Comparison of ENCODE assay signal across 23 cellular contexts in genomic region chr20:24831232-24831631, GRCh38.
A peak's percentile ranks its signal among the peaks of the same experiment; 100 is the strongest.
DNase-seq lines count a peak whose midpoint lies in the region; ATAC-seq, FAIRE-seq and TF ChIP-seq lines count a peak whose summit lies in the region.
"Had no signal": no experiment of that assay in that cellular context is flagged by ENCODE, and none has a peak within 500 bp of the region (broad histone marks: within the 10 kb centered on the region; RNA-seq: fewer than 3 reads in every experiment).

No MANE protein-coding gene starts in this region.

- H3K27me3 ChIP-seq in endodermal cell (ENCODE audit: control insufficient read depth, insufficient read depth, low read length, poor library complexity, severe bottlenecking) (no peaks in the 10 kb centered on the region), osteoblast (ENCODE audit: insufficient read depth, low read length) (no peaks in the 10 kb centered on the region), Caco-2 (replicated peaks; ENCODE audit: control insufficient read depth, insufficient read depth, low read length) (no peaks in the 10 kb centered on the region; the same call in 1 of the 2 replicates)

- peak; percentile 1 for DNase-seq in activated CD8-positive, alpha-beta memory T cell treated with anti-CD3 and anti-CD28 coated beads for 24 hours
- DNase-seq in activated CD8-positive, alpha-beta memory T cell treated with anti-CD3 and anti-CD28 coated beads, Interleukin-2, amount 10 ng/mL, durations not matched to agents 7 days and 5 days = no peak
- peak; percentile 39 for DNase-seq in endodermal cell
- DNase-seq in osteoblast (ENCODE audit: insufficient read length, low spot score, missing footprints) = peak; percentile 10
- DNase-seq in GM12892 (ENCODE audit: insufficient read length) = no peak
- no peak for DNase-seq in effector memory CD8-positive, alpha-beta T cell
- no peak for DNase-seq in Caco-2
- DNase-seq: C1 segment of cervical spinal cord; CD4-positive, alpha-beta memory T cell; COR-L47; DMS153; DND-41; GDM1; GOT3; HCEC 1CT had no signal

- CTCF ChIA-PET in activated CD8-positive, alpha-beta memory T cell treated with anti-CD3 and anti-CD28 coated beads, Interleukin-2, amount 10 ng/mL, durations not matched to agents 7 days and 5 days (lab: Charles Lee) = no interaction called here
- CTCF ChIA-PET in Caco-2 (lab: Charles Lee) = no interaction called here

- FAIRE-seq in GM12892 (lab: Jason Lieb, UNC) = no peak
- FAIRE-seq: A204.1, GM12878, GM18507, GM19239, H54 had no signal

- no peaks in the 10 kb centered on the region for H3K79me2 ChIP-seq in osteoblast (ENCODE audit: insufficient read depth, low read length)

- no peak overlapping the region for H2AFZ ChIP-seq in osteoblast (ENCODE audit: low read length)

- POLR2A ChIA-PET in Caco-2 (lab: Charles Lee) = no interaction called here

- H3K4me3 Mint-ChIP-seq in activated CD8-positive, alpha-beta memory T cell treated with anti-CD3 and anti-CD28 coated beads, Interleukin-2, amount 10 ng/mL, durations not matched to agents 7 days and 5 days = no peak overlapping the region
- H3K4me3 Mint-ChIP-seq in endodermal cell (no peak overlapping the region), Caco-2 (ENCODE audit: unreplicated experiment) (no peak overlapping the region)
- no peak overlapping the region for H3K4me3 Mint-ChIP-seq in effector memory CD8-positive, alpha-beta T cell
- H3K4me3 Mint-ChIP-seq: B cell; CD4-positive, alpha-beta memory T cell had no signal

- no peaks in the 10 kb centered on the region for H3K36me3 ChIP-seq in endodermal cell (ENCODE audit: control insufficient read depth, insufficient read depth, low read length)
- no peaks in the 10 kb centered on the region for H3K36me3 ChIP-seq in osteoblast (ENCODE audit: insufficient read depth, low read length)
- H3K36me3 ChIP-seq in Caco-2 (ENCODE audit: control insufficient read depth, insufficient read depth, low read length) = no peaks in the 10 kb centered on the region

- no peak overlapping the region for H3K4me3 ChIP-seq in endodermal cell (ENCODE audit: low read length)
- no peak overlapping the region for H3K4me3 ChIP-seq in osteoblast (ENCODE audit: insufficient read depth, low read length)
- no peak overlapping the region for H3K4me3 ChIP-seq in Caco-2 (ENCODE audit: low read depth, low read length)
- H3K4me3 ChIP-seq: GM12878 had no signal

- intact Hi-C loops in Caco-2 (cut with micrococcal nuclease; ENCODE audit: unreplicated experiment) = no loop called here

- H3K9me3 ChIP-seq in endodermal cell (ENCODE audit: control insufficient read depth, low read length) (peaks cover 9% of the 10 kb centered on the region), osteoblast (ENCODE audit: low read depth, low read length) (no peaks in the 10 kb centered on the region), Caco-2 (peaks cover 5% of the 10 kb centered on the region; the same call in 1 of the 2 replicates)

- 86% methylated on average over 1 of the region's 1 CpG; no CpG with 5 or more reads in 1 of the 2 experiments for WGBS in endodermal cell (ENCODE audit: insufficient coverage in 1 of 2, insufficient read length in 1 of 2), 2 experiments

- H3K9ac ChIP-seq in endodermal cell (ENCODE audit: extremely low read depth, low read length, poor library complexity, severe bottlenecking) = no peak overlapping the region

- H3K27ac ChIP-seq in endodermal cell (ENCODE audit: low read depth, low read length) (no peak overlapping the region), osteoblast (ENCODE audit: low read depth, low read length) (no peak overlapping the region)
- H3K27ac ChIP-seq: 22Rv1 had no signal

- no peak overlapping the region for H3K4me2 ChIP-seq in osteoblast (ENCODE audit: insufficient read depth, low read length)

- no peaks in the 10 kb centered on the region for H4K20me1 ChIP-seq in osteoblast (ENCODE audit: insufficient read depth, low read length)

- TF ChIP-seq CTCF in endodermal cell (conservative IDR thresholded peaks at IDR 0.05) = no peak
- TF ChIP-seq CTCF in osteoblast (IDR thresholded peaks at IDR 0.05; ENCODE audit: extremely low read depth, low read depth, low read length) = no peak
- no peak for TF ChIP-seq CTCF in Caco-2 (IDR thresholded peaks at IDR 0.05; ENCODE audit: insufficient read depth in 1 of 2, low read depth in 1 of 2, low read length in 1 of 2, severe bottlenecking in 1 of 2, unreplicated experiment in 1 of 2)

- H3K4me1 ChIP-seq in endodermal cell (ENCODE audit: control insufficient read depth, insufficient read depth, low read length) = peaks cover 7% of the 10 kb centered on the region
- no peaks in the 10 kb centered on the region for H3K4me1 ChIP-seq in osteoblast (ENCODE audit: insufficient read depth, low read length)
- no peaks in the 10 kb centered on the region for H3K4me1 ChIP-seq in Caco-2

- no TSS peak for BruUV-seq in Caco-2 (replicated peaks; lab: Mats Ljungman, UMichigan)

- no peaks in the 10 kb centered on the region for H3K27me3 Mint-ChIP-seq in activated CD8-positive, alpha-beta memory T cell treated with anti-CD3 and anti-CD28 coated beads, Interleukin-2, amount 10 ng/mL, durations not matched to agents 7 days and 5 days
- H3K27me3 Mint-ChIP-seq in endodermal cell (ENCODE audit: insufficient read depth) (peaks cover 6% of the 10 kb centered on the region), Caco-2 (ENCODE audit: insufficient read depth, unreplicated experiment) (peaks cover 4% of the 10 kb centered on the region)
- H3K27me3 Mint-ChIP-seq in effector memory CD8-positive, alpha-beta T cell = peaks cover 0 to 2% of the 10 kb centered on the region in 2 donors

- no peaks in the 10 kb centered on the region for H3K9me3 Mint-ChIP-seq in activated CD8-positive, alpha-beta memory T cell treated with anti-CD3 and anti-CD28 coated beads, Interleukin-2, amount 10 ng/mL, durations not matched to agents 7 days and 5 days (ENCODE audit: low read depth)
- H3K9me3 Mint-ChIP-seq in endodermal cell (no peaks in the 10 kb centered on the region), Caco-2 (ENCODE audit: unreplicated experiment) (no peaks in the 10 kb centered on the region)
- no peaks in the 10 kb centered on the region for H3K9me3 Mint-ChIP-seq in effector memory CD8-positive, alpha-beta T cell

- no peaks in the 10 kb centered on the region for H3K4me1 Mint-ChIP-seq in activated CD8-positive, alpha-beta memory T cell treated with anti-CD3 and anti-CD28 coated beads, Interleukin-2, amount 10 ng/mL, durations not matched to agents 7 days and 5 days
- peaks cover 3% of the 10 kb centered on the region for H3K4me1 Mint-ChIP-seq in endodermal cell
- no peaks in the 10 kb centered on the region for H3K4me1 Mint-ChIP-seq in effector memory CD8-positive, alpha-beta T cell (ENCODE audit: low read depth in 2 of 2)
- no peaks in the 10 kb centered on the region for H3K4me1 Mint-ChIP-seq in Caco-2 (ENCODE audit: low read depth, unreplicated experiment)
- H3K4me1 Mint-ChIP-seq: B cell; CD4-positive, alpha-beta memory T cell had no signal

- ATAC-seq in activated CD8-positive, alpha-beta memory T cell treated with anti-CD3 and anti-CD28 coated beads, Interleukin-2, amount 10 ng/mL, durations not matched to agents 7 days and 5 days = no peak
- ATAC-seq in GM18861 (IDR thresholded peaks at IDR 0.05; ENCODE audit: unreplicated experiment) = no peak
- ATAC-seq in effector memory CD8-positive, alpha-beta T cell (replicated peaks) = no peak
- ATAC-seq: GM12878 had no signal

- H3K27ac Mint-ChIP-seq in activated CD8-positive, alpha-beta memory T cell treated with anti-CD3 and anti-CD28 coated beads, Interleukin-2, amount 10 ng/mL, durations not matched to agents 7 days and 5 days = no peak overlapping the region
- H3K27ac Mint-ChIP-seq in endodermal cell (peak overlapping the region; percentile 85), Caco-2 (ENCODE audit: unreplicated experiment) (no peak overlapping the region)
- H3K27ac Mint-ChIP-seq in effector memory CD8-positive, alpha-beta T cell = no peak overlapping the region
- H3K27ac Mint-ChIP-seq: B cell; CD4-positive, alpha-beta memory T cell had no signal

- H3K36me3 Mint-ChIP-seq in activated CD8-positive, alpha-beta memory T cell treated with anti-CD3 and anti-CD28 coated beads, Interleukin-2, amount 10 ng/mL, durations not matched to agents 7 days and 5 days = no peaks in the 10 kb centered on the region
- H3K36me3 Mint-ChIP-seq in endodermal cell (ENCODE audit: low read depth) (no peaks in the 10 kb centered on the region), Caco-2 (ENCODE audit: insufficient read depth, unreplicated experiment) (peaks cover 5% of the 10 kb centered on the region)
- H3K36me3 Mint-ChIP-seq in effector memory CD8-positive, alpha-beta T cell (ENCODE audit: insufficient read depth) = no peaks in the 10 kb centered on the region
- H3K36me3 Mint-ChIP-seq: CD4-positive, alpha-beta memory T cell had no signal

- no peak for TF ChIP-seq POLR2A in GM12892 (IDR thresholded peaks at IDR 0.05; ENCODE audit: low read depth, low read length)

Comparison
In these comparisons a context has a peak if more than half of its experiments do, and no peak if none do; other contexts are left out.
1. DNase-seq: peak in activated CD8-positive, alpha-beta memory T cell treated with anti-CD3 and anti-CD28 coated beads for 24 hours (single experiment), endodermal cell (single experiment) and osteoblast (single experiment); none in activated CD8-positive, alpha-beta memory T cell treated with anti-CD3 and anti-CD28 coated beads, Interleukin-2, amount 10 ng/mL, durations not matched to agents 7 days and 5 days (single experiment), GM12892 (single experiment), effector memory CD8-positive, alpha-beta T cell (0 of 3) and Caco-2 (0 of 2).